ENCODE assay signal across 19 cellular contexts in genomic region chr2:128285329-128285931, GRCh38.
"Had no signal": no experiment of that assay in that cellular context is flagged by ENCODE, and none has a peak within 500 bp of the region (broad histone marks: within the 10 kb centered on the region; RNA-seq: fewer than 3 reads in every experiment).

No MANE protein-coding gene starts in this region.

- H3K36me3 Mint-ChIP-seq: activated CD4-positive, alpha-beta memory T cell treated with anti-CD3 and anti-CD28 coated beads for 36 hours; activated naive CD4-positive, alpha-beta T cell treated with anti-CD3 and anti-CD28 coated beads, Interleukin-2, amount 50 U/mL, for 72 hours; naive B cell; T-cell had no signal

- H3K27ac ChIP-seq: neutrophil, stomach, testis had no signal

- H3K27ac Mint-ChIP-seq: activated CD4-positive, alpha-beta memory T cell treated with anti-CD3 and anti-CD28 coated beads for 36 hours; activated naive CD4-positive, alpha-beta T cell treated with anti-CD3 and anti-CD28 coated beads, Interleukin-2, amount 50 U/mL, for 72 hours; naive B cell; T-cell had no signal

- DNase-seq: activated CD4-positive, alpha-beta memory T cell treated with anti-CD3 and anti-CD28 coated beads for 36 hours; activated gamma-delta T cell; activated T-cell treated with anti-CD3 and anti-CD28 coated beads, Interleukin-2, amount 50 U/mL, for 48 hours; amygdala; cortex of kidney; effector CD4-positive, alpha-beta T cell; foreskin fibroblast; kidney glomerular epithelial cell; naive B cell; SK-N-SH; stomach; T-cell; T1000; testis had no signal

- H3K36me3 ChIP-seq: neutrophil had no signal

- H3K9me3 Mint-ChIP-seq: activated CD4-positive, alpha-beta memory T cell treated with anti-CD3 and anti-CD28 coated beads for 36 hours; activated naive CD4-positive, alpha-beta T cell treated with anti-CD3 and anti-CD28 coated beads, Interleukin-2, amount 50 U/mL, for 72 hours; central memory CD8-positive, alpha-beta T cell; naive B cell; T-cell had no signal

- H3K9me3 ChIP-seq: neutrophil, stomach, testis had no signal

- H3K27me3 Mint-ChIP-seq: activated CD4-positive, alpha-beta memory T cell treated with anti-CD3 and anti-CD28 coated beads for 36 hours; central memory CD8-positive, alpha-beta T cell; naive B cell; T-cell had no signal

- H3K4me3 ChIP-seq: smooth muscle cell, stomach, testis had no signal

- H3K4me3 Mint-ChIP-seq: activated CD4-positive, alpha-beta memory T cell treated with anti-CD3 and anti-CD28 coated beads for 36 hours; brain; central memory CD8-positive, alpha-beta T cell; T-cell had no signal

- H3K27me3 ChIP-seq: stomach, testis had no signal

- ATAC-seq: T-cell had no signal
